27 cellular contexts compared by ENCODE assay signal in genomic region chr4:76078033-76078613, GRCh38. TPM values are rescaled to one million over a fixed set of nuclear protein-coding genes. Genes with fewer than 3 reads are reported as not detected.
"Had no signal": no experiment of that assay in that cellular context is flagged by ENCODE, and none has a peak within 500 bp of the region (broad histone marks: within the 10 kb centered on the region; RNA-seq: fewer than 3 reads in every experiment).

No MANE protein-coding gene starts in this region.

- H3K9me3 ChIP-seq: esophagus squamous epithelium, lower lobe of right lung, prostate gland, sigmoid colon, tibial nerve, uterus had no signal

- DNase-seq: activated CD4-positive, alpha-beta T cell treated with anti-CD3 and anti-CD28 coated beads, Interleukin-2, amount 50 U/mL, for 4 hours; activated naive CD4-positive, alpha-beta T cell treated with anti-CD3 and anti-CD28 coated beads for 36 hours; activated naive CD8-positive, alpha-beta T cell treated with anti-CD3 and anti-CD28 coated beads, Interleukin-2, amount 50 U/mL, for 24 hours; activated T-cell treated with anti-CD3 and anti-CD28 coated beads for 4 hours; central memory CD4-positive, alpha-beta T cell; cortex of kidney; effector CD8-positive, alpha-beta T cell; esophagus squamous epithelium; kidney; lower lobe of right lung; nephron progenitor cell; sigmoid colon; stimulated activated CD4-positive, alpha-beta T cell treated with anti-CD3 and anti-CD28 coated beads, Interleukin-15, amount 100 ng/mL, for 24 hours; stimulated activated CD4-positive, alpha-beta T cell treated with anti-CD3 and anti-CD28 coated beads, Interleukin-4, amount 100 ng/mL, for 1 hour; stimulated activated naive CD4-positive, alpha-beta T cell; SW 1271; uterus had no signal

- H3K27me3 ChIP-seq: esophagus squamous epithelium, hepatocyte, sigmoid colon, tibial nerve, uterus had no signal

- H3K4me1 ChIP-seq: lower lobe of right lung, prostate gland, uterus had no signal

- ATAC-seq: activated naive CD8-positive, alpha-beta T cell treated with anti-CD3 and anti-CD28 coated beads, Interleukin-2, amount 50 U/mL, for 24 hours; activated T-helper 17 cell treated with anti-CD3 and anti-CD28 coated beads, Interleukin-2, amount 50 U/mL, for 72 hours; lower lobe of right lung had no signal

- H3K27ac ChIP-seq: esophagus squamous epithelium, hepatocyte, lower lobe of right lung, prostate gland, sigmoid colon, tibial nerve, uterus had no signal

- H3K36me3 ChIP-seq: esophagus squamous epithelium, lower lobe of right lung, prostate gland, sigmoid colon, tibial nerve, uterus had no signal

- H3K4me3 ChIP-seq: esophagus squamous epithelium, hepatocyte, lower lobe of right lung, prostate gland, sigmoid colon, tibial nerve, uterus had no signal

RNA-seq across cellular contexts. Expression of gene ART3, which starts 3.6 kb away (rescaled TPM):
- total RNA-seq: activated naive CD4-positive, alpha-beta T cell treated with anti-CD3 and anti-CD28 coated beads for 36 hours; astrocyte; endothelial cell of umbilical vein; kidney; lower lobe of right lung; subcutaneous adipose tissue had no signal
- polyA plus RNA-seq: endothelial cell of umbilical vein had no signal

RNA-seq across cellular contexts. Expression of gene CXCL11, which starts 42.3 kb away (rescaled TPM):
- total RNA-seq: activated naive CD4-positive, alpha-beta T cell treated with anti-CD3 and anti-CD28 coated beads for 36 hours; activated T-helper 17 cell treated with anti-CD3 and anti-CD28 coated beads, Interleukin-2, amount 50 U/mL, for 72 hours; frontal cortex; hepatocyte; kidney; mesothelial cell of epicardium; osteoblast; sigmoid colon; tibial nerve had no signal
- polyA plus RNA-seq: hepatocyte had no signal

RNA-seq across cellular contexts. Expression of gene CXCL10, which starts 54.8 kb away (rescaled TPM):
- total RNA-seq: endothelial cell of umbilical vein, frontal cortex, mesothelial cell of epicardium, osteoblast, sigmoid colon had no signal
